ENCODE assay signal across 11 cellular contexts in genomic region chr2:12173271-12173942, GRCh38.
DNase-seq lines count a peak whose midpoint lies in the region; ATAC-seq, FAIRE-seq and TF ChIP-seq lines count a peak whose summit lies in the region.
"Had no signal": no experiment of that assay in that cellular context is flagged by ENCODE, and none has a peak within 500 bp of the region (broad histone marks: within the 10 kb centered on the region; RNA-seq: fewer than 3 reads in every experiment).

No MANE protein-coding gene starts in this region.

- TSS peak; percentile 7 for BruUV-seq in GM12878 (replicated peaks; lab: Mats Ljungman, UMichigan)

- TF ChIP-seq POLR2A in GM12878 (IDR thresholded peaks at IDR 0.05; ENCODE audit: low read depth, low read length): no peak
- TF ChIP-seq POLR2A in stomach (IDR thresholded peaks at IDR 0.05): no peak

- no peak for DNase-seq in BJ (ENCODE audit: low read depth)
- DNase-seq in HFF-Myc (ENCODE audit: extremely low read depth, low read depth): no peak
- DNase-seq in GM12878 (ENCODE audit: low read depth, low spot score): no peak
- no peak for DNase-seq in keratinocyte (ENCODE audit: low read depth, low spot score)
- no peak for DNase-seq in SW480 (ENCODE audit: low spot score)
- DNase-seq in D721Med (ENCODE audit: insufficient read length, low spot score): no peak
- DNase-seq in stomach: no peak
- DNase-seq in foreskin melanocyte: no peak
- DNase-seq: activated CD4-positive, CD25-positive, alpha-beta regulatory T cell; activated T-cell treated with anti-CD3 and anti-CD28 coated beads for 4 hours; effector CD8-positive, alpha-beta T cell had no signal

- FAIRE-seq in GM12878 (lab: Jason Lieb, UNC): no peak
- FAIRE-seq in keratinocyte (lab: Jason Lieb, UNC): no peak
- FAIRE-seq in D721Med (lab: Jason Lieb, UNC): no peak

- TF ChIP-seq RAD21 in GM12878 (IDR thresholded peaks at IDR 0.05; ENCODE audit: insufficient read depth, low read depth, low read length): peak; percentile 29

- no peak overlapping the region for H2AFZ ChIP-seq in GM12878 (ENCODE audit: control insufficient read depth, low read depth, low read length)
- H2AFZ ChIP-seq in keratinocyte (ENCODE audit: control insufficient read depth, low read length): no peak overlapping the region

- POLR2A ChIA-PET in BJ (lab: Charles Lee) (no interaction called here), GM12878 (lab: Charles Lee) (no interaction called here)

- RAD21 ChIA-PET in GM12878 (lab: Charles Lee; ENCODE audit: unreplicated experiment): no interaction called here

- ATAC-seq in GM12878: no peak

- intact Hi-C loops in GM12878 (cut with micrococcal nuclease; ENCODE audit: unreplicated experiment): loop anchor here (10.0 kb wide), 2 partner anchors 309 to 339 kb away; no protein-coding TSS in a partner anchor
- intact Hi-C loops in stomach (cut with DNase I; ENCODE audit: low total_unique reads): no loop called here

- SMC1A ChIA-PET in GM12878 (lab: Charles Lee; ENCODE audit: uncharacterized antibody, unreplicated experiment): interaction anchor here (1.3 kb wide), 1 partner anchor 101 kb away, joined by 3 read pairs; no protein-coding TSS in a partner anchor

- H3K79me2 ChIP-seq in GM12878 (ENCODE audit: control insufficient read depth, insufficient read depth, low read length): no peaks in the 10 kb centered on the region
- H3K79me2 ChIP-seq in keratinocyte (ENCODE audit: control insufficient read depth, insufficient read depth, low read length): no peaks in the 10 kb centered on the region

- no peaks in the 10 kb centered on the region for H3K9me1 ChIP-seq in keratinocyte (ENCODE audit: control insufficient read depth, extremely low read depth, insufficient read depth, low read length)

- no peak for TF ChIP-seq EP300 in GM12878 (IDR thresholded peaks at IDR 0.05; ENCODE audit: borderline replicate concordance in 1 of 2, control insufficient read depth in 1 of 2, low read depth in 2 of 2, low read length in 2 of 2)
- no peak for TF ChIP-seq EP300 in stomach (IDR thresholded peaks at IDR 0.05)

- H3K4me2 ChIP-seq in GM12878 (ENCODE audit: control insufficient read depth, insufficient read depth) (no peak overlapping the region), keratinocyte (ENCODE audit: control insufficient read depth, extremely low read depth, insufficient read depth, low read depth, low read length) (no peak overlapping the region)

- H3K27me3 ChIP-seq in BJ (ENCODE audit: control insufficient read depth, insufficient read depth, low read length) (no peaks in the 10 kb centered on the region), GM12878 (replicated peaks in 1 of 2; ENCODE audit: control insufficient read depth in 2 of 2, insufficient read depth in 2 of 2, low read length in 1 of 2) (no peaks in the 10 kb centered on the region), keratinocyte (ENCODE audit: control insufficient read depth, extremely low read depth, insufficient read depth, low read length) (no peaks in the 10 kb centered on the region), stomach (no peaks in the 10 kb centered on the region)

- H3K36me3 ChIP-seq in BJ (ENCODE audit: control insufficient read depth, insufficient read depth, low read length) (no peaks in the 10 kb centered on the region), GM12878 (ENCODE audit: control insufficient read depth in 2 of 2, insufficient read depth in 2 of 2, low read length in 1 of 2) (no peaks in the 10 kb centered on the region; a peak in 2 of 4 replicates), keratinocyte (ENCODE audit: control insufficient read depth in 2 of 2, extremely low read depth in 1 of 2, insufficient read depth in 2 of 2, low read length in 2 of 2) (no peaks in the 10 kb centered on the region), stomach (no peaks in the 10 kb centered on the region)

- WGBS in GM12878 (ENCODE audit: insufficient coverage, insufficient replicate concordance, low lambda C conversion rate, missing lambda C conversion rate): 100% methylated on average over 1 of the region's 1 CpG
- WGBS in stomach, 5 donors: 91 to 100% (median 96%) methylated on average over 1 of the region's 1 CpG

- H3K9ac ChIP-seq in GM12878 (ENCODE audit: control insufficient read depth, insufficient read depth, low read length) (no peak overlapping the region), keratinocyte (ENCODE audit: control insufficient read depth, extremely low read depth, insufficient read depth, low read length) (no peak overlapping the region)

- TF ChIP-seq CTCF in BJ (IDR thresholded peaks at IDR 0.05; ENCODE audit: insufficient read depth, low read depth, low read length) (peak; percentile 44), HFF-Myc (IDR thresholded peaks at IDR 0.05; ENCODE audit: low read depth, low read length, missing control alignments) (peak; percentile 38), GM12878 (IDR thresholded peaks at IDR 0.05 in 2 of 3, conservative IDR thresholded peaks at IDR 0.05 in 1 of 3; ENCODE audit: control insufficient read depth in 2 of 3, extremely low read depth in 1 of 3, insufficient read depth in 1 of 3, low read depth in 3 of 3, low read length in 3 of 3) (peak in 1 of 3 experiments; percentile 15; a peak in 1 of 6 replicates), keratinocyte (optimal IDR thresholded peaks at IDR 0.05 in 1 of 3, IDR thresholded peaks at IDR 0.05 in 1 of 3, conservative IDR thresholded peaks at IDR 0.05 in 1 of 3; ENCODE audit: extremely low read depth in 1 of 3, insufficient read depth in 2 of 3, low read length in 3 of 3) (peak; percentile 35 to 57 (median 38)), D721Med (IDR thresholded peaks at IDR 0.05; ENCODE audit: insufficient read depth, missing control alignments) (no peak), stomach (IDR thresholded peaks at IDR 0.05) (no peak)

- in situ Hi-C loops in GM12878 (cut with MboI): no loop called here

- dilution Hi-C loops in keratinocyte (cut with MboI; ENCODE audit: extremely low pct_ligation_motif_present, low sequenced_read_pairs): no loop called here

- CTCF ChIA-PET in BJ (lab: Yijun Ruan, JAX) (interaction anchor here (0.7 to 0.8 kb wide), 2 partner anchors 188 to 343 kb away, joined by 3 read pairs; no protein-coding TSS in a partner anchor), GM12878 (lab: Yijun Ruan, JAX) (no interaction called here)

- H3K4me1 ChIP-seq in GM12878 (ENCODE audit: control insufficient read depth, insufficient read depth, low read length): peaks cover 10% of the 10 kb centered on the region
- peaks cover 8% of the 10 kb centered on the region for H3K4me1 ChIP-seq in keratinocyte (ENCODE audit: control insufficient read depth, extremely low read depth, insufficient read depth, low read length)
- H3K4me1 ChIP-seq in stomach: peaks cover 14 to 40% (median 27%) of the 10 kb centered on the region in 4 donors

- H3K4me3 ChIP-seq in BJ (ENCODE audit: low read depth, low read length): no peak overlapping the region
- H3K4me3 ChIP-seq in HFF-Myc (replicated peaks; ENCODE audit: low read depth, low read length): no peak overlapping the region
- H3K4me3 ChIP-seq in GM12878: no peak overlapping the region
- H3K4me3 ChIP-seq in keratinocyte (ENCODE audit: control insufficient read depth in 2 of 3, extremely low read depth in 1 of 3, insufficient read depth in 2 of 3, low read depth in 1 of 3, low read length in 3 of 3): no peak overlapping the region
- no peak overlapping the region for H3K4me3 ChIP-seq in stomach

- H3K27ac ChIP-seq in GM12878 (ENCODE audit: control insufficient read depth, insufficient read depth) (no peak overlapping the region), keratinocyte (ENCODE audit: control insufficient read depth, insufficient read depth, low read length) (no peak overlapping the region), stomach (no peak overlapping the region)

- H4K20me1 ChIP-seq in GM12878 (ENCODE audit: control insufficient read depth, insufficient read depth) (no peaks in the 10 kb centered on the region), keratinocyte (ENCODE audit: control insufficient read depth, extremely low read depth, insufficient read depth, low read length) (no peaks in the 10 kb centered on the region)

- H3K9me3 ChIP-seq in GM12878 (replicated peaks; ENCODE audit: control insufficient read depth, insufficient read depth, low read length) (no peaks in the 10 kb centered on the region), keratinocyte (ENCODE audit: control insufficient read depth, low read depth, low read length) (no peaks in the 10 kb centered on the region), stomach (no peaks in the 10 kb centered on the region)

TF ChIP-seq in GM12878, 131 proteins besides CTCF, POLR2A, EP300 and RAD21:
- no peak for TF ChIP-seq SUZ12 (IDR thresholded peaks at IDR 0.05; ENCODE audit: unreplicated experiment)
- TF ChIP-seq RAD51 (IDR thresholded peaks at IDR 0.05): no peak
- TF ChIP-seq MAX (IDR thresholded peaks at IDR 0.05; ENCODE audit: low read depth, low read length): no peak
- TF ChIP-seq POLR2AphosphoS5 (IDR thresholded peaks at IDR 0.05; ENCODE audit: low read length): no peak
- TF ChIP-seq BMI1 (IDR thresholded peaks at IDR 0.05; ENCODE audit: borderline replicate concordance): no peak
- no peak for TF ChIP-seq SP1 (IDR thresholded peaks at IDR 0.05; ENCODE audit: low read depth, low read length)
- no peak for TF ChIP-seq RUNX3 (IDR thresholded peaks at IDR 0.05; ENCODE audit: low read length)
- no peak for TF ChIP-seq BCL11A (IDR thresholded peaks at IDR 0.05; ENCODE audit: low read depth, low read length)

Comparison
In these comparisons a context has a peak if more than half of its experiments do, and no peak if none do; other contexts are left out.
1. CTCF ChIP-seq: peak in BJ (single experiment), HFF-Myc (single experiment) and keratinocyte (3 of 3); none in D721Med (single experiment) and stomach (0 of 7).